Comparison of ENCODE assay signal across 8 cellular contexts in the genomic region with DNA sequence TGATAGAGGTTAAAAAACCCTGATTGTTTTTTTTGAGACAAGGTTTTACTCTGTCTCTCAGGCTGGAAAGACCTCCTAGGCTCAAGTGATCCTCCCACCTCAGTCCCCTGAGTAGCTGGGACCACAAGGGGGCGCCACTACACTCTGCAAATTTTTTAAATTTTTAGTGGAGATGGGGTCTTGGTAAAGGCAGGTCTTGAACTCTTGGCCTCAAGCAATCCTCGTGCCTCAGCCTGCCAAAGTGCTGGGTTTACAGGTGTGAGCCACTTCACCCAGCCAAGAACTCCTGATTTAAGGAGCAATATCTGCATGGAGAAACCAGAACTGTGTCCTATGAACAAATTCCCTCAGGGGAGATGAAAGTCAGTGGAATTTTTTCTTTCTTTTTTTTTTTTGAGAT. TPM values are rescaled to one million over a fixed set of nuclear protein-coding genes. Genes with fewer than 3 reads are reported as not detected.
DNase-seq lines count a peak whose midpoint lies in the region; ATAC-seq and TF ChIP-seq lines count a peak whose summit lies in the region.

No MANE protein-coding gene starts in this region.

- ATAC-seq in CD8-positive, alpha-beta T cell = peak; percentile 84

- H3K9me3 ChIP-seq in CD8-positive, alpha-beta T cell (ENCODE audit: low read length) = no peaks in the 10 kb centered on the region
- H3K9me3 ChIP-seq in SU-DHL-6 (ENCODE audit: insufficient read depth, low read length) (no peaks in the 10 kb centered on the region), vagina (no peaks in the 10 kb centered on the region)

- no peaks in the 10 kb centered on the region for H3K79me2 ChIP-seq in SU-DHL-6 (ENCODE audit: insufficient read depth, low read length)

- peak; percentile 49 to 79 (median 66) for DNase-seq in CD8-positive, alpha-beta T cell
- DNase-seq in KBM-7 (peak; percentile 85), iPS-NIHi7 (ENCODE audit: extremely low spot score) (peak; percentile 28), medulla oblongata (ENCODE audit: extremely low spot score) (no peak), vagina (ENCODE audit: extremely low spot score in 2 of 2) (no peak)
- peak; percentile 68 for DNase-seq in activated naive CD8-positive, alpha-beta T cell treated with anti-CD3 and anti-CD28 coated beads for 36 hours
- peak; percentile 61 for DNase-seq in stimulated activated CD8-positive, alpha-beta memory T cell treated with anti-CD3 and anti-CD28 coated beads, Interleukin-12 subunit alpha, Interleukin-12 subunit beta, amount 100 ng/mL, for 1 hour (ENCODE audit: low read depth)

- H3K36me3 Mint-ChIP-seq in CD8-positive, alpha-beta T cell = no peaks in the 10 kb centered on the region
- no peaks in the 10 kb centered on the region for H3K36me3 Mint-ChIP-seq in activated naive CD8-positive, alpha-beta T cell treated with anti-CD3 and anti-CD28 coated beads for 36 hours

- no peak overlapping the region for H3K4me3 ChIP-seq in CD8-positive, alpha-beta T cell (ENCODE audit: low read depth, low read length)
- no peak overlapping the region for H3K4me3 ChIP-seq in SU-DHL-6 (ENCODE audit: insufficient read depth, low read length, poor library complexity, severe bottlenecking)
- H3K4me3 ChIP-seq in vagina = no peak overlapping the region

- H3K4me2 ChIP-seq in SU-DHL-6 (ENCODE audit: low read depth, low read length, poor library complexity, severe bottlenecking) = no peak overlapping the region

- no peak overlapping the region for H3K4me3 Mint-ChIP-seq in CD8-positive, alpha-beta T cell
- no peak overlapping the region for H3K4me3 Mint-ChIP-seq in activated naive CD8-positive, alpha-beta T cell treated with anti-CD3 and anti-CD28 coated beads for 36 hours

- TF ChIP-seq CTCF in CD8-positive, alpha-beta T cell (IDR thresholded peaks at IDR 0.05) = peak; percentile 82
- peak; percentile 85 for TF ChIP-seq CTCF in SU-DHL-6 (IDR thresholded peaks at IDR 0.05; ENCODE audit: insufficient read depth, low read length, poor library complexity, severe bottlenecking)
- TF ChIP-seq CTCF in vagina (IDR thresholded peaks at IDR 0.05) = peak in 1 of 3 experiments; percentile 8

- no peaks in the 10 kb centered on the region for H4K20me1 ChIP-seq in SU-DHL-6 (ENCODE audit: low read depth, low read length)

- no peak overlapping the region for H3K9ac ChIP-seq in SU-DHL-6 (ENCODE audit: low read length)

- POLR2A ChIA-PET in CD8-positive, alpha-beta T cell (lab: Charles Lee) = no interaction called here

- H3K27ac Mint-ChIP-seq in CD8-positive, alpha-beta T cell = no peak overlapping the region
- H3K27ac Mint-ChIP-seq in activated naive CD8-positive, alpha-beta T cell treated with anti-CD3 and anti-CD28 coated beads for 36 hours = no peak overlapping the region

- H3K4me1 Mint-ChIP-seq in CD8-positive, alpha-beta T cell (ENCODE audit: low read depth) = no peaks in the 10 kb centered on the region
- peaks cover 2% of the 10 kb centered on the region for H3K4me1 Mint-ChIP-seq in activated naive CD8-positive, alpha-beta T cell treated with anti-CD3 and anti-CD28 coated beads for 36 hours

- no peaks in the 10 kb centered on the region for H3K4me1 ChIP-seq in CD8-positive, alpha-beta T cell (ENCODE audit: insufficient read depth, low read length)
- no peaks in the 10 kb centered on the region for H3K4me1 ChIP-seq in vagina

- no peaks in the 10 kb centered on the region for H3K9me3 Mint-ChIP-seq in CD8-positive, alpha-beta T cell
- H3K9me3 Mint-ChIP-seq in activated naive CD8-positive, alpha-beta T cell treated with anti-CD3 and anti-CD28 coated beads for 36 hours = no peaks in the 10 kb centered on the region

- H3K36me3 ChIP-seq in CD8-positive, alpha-beta T cell (ENCODE audit: insufficient read depth, low read length) = no peaks in the 10 kb centered on the region
- H3K36me3 ChIP-seq in SU-DHL-6 (ENCODE audit: low read length) = no peaks in the 10 kb centered on the region
- no peaks in the 10 kb centered on the region for H3K36me3 ChIP-seq in vagina

- CTCF ChIA-PET in CD8-positive, alpha-beta T cell (lab: Charles Lee) = interaction anchor here (1.3 to 1.6 kb wide), 2 partner anchors 695 to 769 kb away, joined by 3 to 6 read pairs; no protein-coding TSS in a partner anchor

- H3K27me3 Mint-ChIP-seq in CD8-positive, alpha-beta T cell (ENCODE audit: low read depth) = peaks cover 7% of the 10 kb centered on the region
- peaks cover 16% of the 10 kb centered on the region for H3K27me3 Mint-ChIP-seq in activated naive CD8-positive, alpha-beta T cell treated with anti-CD3 and anti-CD28 coated beads for 36 hours

- no peaks in the 10 kb centered on the region for H3K9me2 ChIP-seq in SU-DHL-6 (replicated peaks; ENCODE audit: insufficient read depth, low read length)

- peak overlapping the region; percentile 16 for H2AFZ ChIP-seq in SU-DHL-6 (ENCODE audit: low read depth, low read length, severe bottlenecking)

- intact Hi-C loops in CD8-positive, alpha-beta T cell (cut with DNase I, micrococcal nuclease) = loop anchor here (2.0 kb wide), 2 partner anchors 696 to 770 kb away; no protein-coding TSS in a partner anchor
- intact Hi-C loops in vagina (cut with DNase I) = no loop called here

- peaks cover 12% of the 10 kb centered on the region; the same call in 1 of the 2 replicates for H3F3A ChIP-seq in SU-DHL-6 (ENCODE audit: insufficient read depth)

- no peaks in the 10 kb centered on the region for H3K27me3 ChIP-seq in CD8-positive, alpha-beta T cell (ENCODE audit: insufficient read depth, low read length)
- H3K27me3 ChIP-seq in SU-DHL-6 (ENCODE audit: low read length) (no peaks in the 10 kb centered on the region), vagina (no peaks in the 10 kb centered on the region)

- in situ Hi-C loops in KBM-7 (cut with MboI; ENCODE audit: low pct_unique_long_range_greater_than_20kb, low sequenced_read_pairs) = loop anchor here (25.0 kb wide), 1 partner anchor 674 kb away; the partner anchor contains the start of gene KLF14

- no peak for TF ChIP-seq POLR2A in vagina (IDR thresholded peaks at IDR 0.05)

- no peak overlapping the region for H3K27ac ChIP-seq in CD8-positive, alpha-beta T cell (ENCODE audit: low read depth, low read length)
- no peak overlapping the region for H3K27ac ChIP-seq in SU-DHL-6 (ENCODE audit: low read depth, low read length)
- H3K27ac ChIP-seq in vagina = no peak overlapping the region

RNA-seq across cellular contexts. Expression of gene KLHDC10, which starts 7.3 kb away (rescaled TPM):
- total RNA-seq in CD8-positive, alpha-beta T cell = 1 to 10 TPM; 9.6 to 9.9 TPM
- 10 to 100 TPM; 15.3 TPM for total RNA-seq in activated naive CD8-positive, alpha-beta T cell treated with anti-CD3 and anti-CD28 coated beads for 36 hours
- 13.5 TPM for total RNA-seq in vagina

RNA-seq across cellular contexts. Expression of gene ZC3HC1, which starts 11.9 kb away (rescaled TPM):
- 10 to 100 TPM in 1 of 2 experiments, 1 to 10 TPM in 1; 9.5 to 10.5 TPM for total RNA-seq in CD8-positive, alpha-beta T cell
- 10 to 100 TPM; 27.6 to 27.9 TPM for total RNA-seq in activated naive CD8-positive, alpha-beta T cell treated with anti-CD3 and anti-CD28 coated beads for 36 hours
- total RNA-seq in vagina = 10.1 TPM

Comparison
In these comparisons a context has a peak if more than half of its experiments do, and no peak if none do; other contexts are left out.
1. DNase-seq: peak in CD8-positive, alpha-beta T cell (7 of 7), KBM-7 (single experiment), activated naive CD8-positive, alpha-beta T cell treated with anti-CD3 and anti-CD28 coated beads for 36 hours (single experiment), iPS-NIHi7 (single experiment) and stimulated activated CD8-positive, alpha-beta memory T cell treated with anti-CD3 and anti-CD28 coated beads, Interleukin-12 subunit alpha, Interleukin-12 subunit beta, amount 100 ng/mL, for 1 hour (single experiment); none in medulla oblongata (single experiment) and vagina (0 of 2).